ENCODE assay signal across 8 cellular contexts in genomic region chrX:74133156-74133796, GRCh38.
DNase-seq lines count a peak whose midpoint lies in the region; ATAC-seq and TF ChIP-seq lines count a peak whose summit lies in the region.

No MANE protein-coding gene starts in this region.

- H3K4me3 ChIP-seq in GM06990 (replicated peaks; ENCODE audit: low read depth, low read length) (no peak overlapping the region), cardiac muscle cell (no peak overlapping the region)

- H3K36me3 ChIP-seq in GM06990 (ENCODE audit: control insufficient read depth, insufficient read depth, low read length) = no peaks in the 10 kb centered on the region
- H3K36me3 ChIP-seq in cardiac muscle cell = no peaks in the 10 kb centered on the region

- H3K27ac ChIP-seq in cardiac muscle cell = no peak overlapping the region

- H3K9me3 ChIP-seq in cardiac muscle cell (ENCODE audit: low read depth) = no peaks in the 10 kb centered on the region

- peak; percentile 65 for ATAC-seq in HG02840 (IDR thresholded peaks at IDR 0.05; ENCODE audit: low FRiP score, unreplicated experiment)
- no peak for ATAC-seq in activated CD4-positive, CD25-positive, alpha-beta regulatory T cell treated with anti-CD3 and anti-CD28 coated beads, Interleukin-2, amount 50 U/mL, for 24 hours

- DNase-seq in ACHN (peak; percentile 48), GM06990 (ENCODE audit: extremely low read depth, insufficient read length) (peak; percentile 12), NCI-H2171 (lab: John Stamatoyannopoulos, UW) (peak; percentile 0), cardiac muscle cell (ENCODE audit: low read depth in 1 of 2, low spot score in 1 of 2) (peak; percentile 78 to 81), pulmonary artery endothelial cell (ENCODE audit: low read depth, low spot score) (peak; percentile 29)
- peak; percentile 3 for DNase-seq in activated gamma-delta T cell treated with anti-CD3 and anti-CD28 coated beads, Interleukin-2, amount 50 U/mL, for 16 hours (ENCODE audit: low read depth)

- H3K27me3 ChIP-seq in GM06990 (replicated peaks; ENCODE audit: control insufficient read depth, insufficient read depth, low read length) (no peaks in the 10 kb centered on the region), cardiac muscle cell (no peaks in the 10 kb centered on the region)

- H3K4me1 ChIP-seq in cardiac muscle cell (ENCODE audit: low read depth) = no peaks in the 10 kb centered on the region

- TF ChIP-seq CTCF in GM06990 (IDR thresholded peaks at IDR 0.05; ENCODE audit: insufficient read depth, low read length, poor library complexity, severe bottlenecking) (peak; percentile 67), cardiac muscle cell (IDR thresholded peaks at IDR 0.05; ENCODE audit: low read depth, low read length) (peak; percentile 45)

- in situ Hi-C loops in ACHN (cut with HindIII; ENCODE audit: low pct_ligation_motif_present, low pct_unique_long_range_greater_than_20kb, low sequenced_read_pairs) = no loop called here

Comparison
In these comparisons a context has a peak if more than half of its experiments do, and no peak if none do; other contexts are left out.
1. DNase-seq: peak in every context shown above with its lines; median percentile 80 in cardiac muscle cell; 48 in ACHN; 29 in pulmonary artery endothelial cell; 12 in GM06990; 3 in activated gamma-delta T cell treated with anti-CD3 and anti-CD28 coated beads, Interleukin-2, amount 50 U/mL, for 16 hours; 0 in NCI-H2171.